ENCODE assay signal across 21 cellular contexts in genomic region chr1:25571522-25571970, GRCh38. TPM values are rescaled to one million over a fixed set of nuclear protein-coding genes. Genes with fewer than 3 reads are reported as not detected.
DNase-seq lines count a peak whose midpoint lies in the region; ATAC-seq lines count a peak whose summit lies in the region.
"Had no signal": no experiment of that assay in that cellular context is flagged by ENCODE, and none has a peak within 500 bp of the region (broad histone marks: within the 10 kb centered on the region; RNA-seq: fewer than 3 reads in every experiment).

No MANE protein-coding gene starts in this region.

- H2BK15ac ChIP-seq in neuronal stem cell (ENCODE audit: low read length): peak overlapping the region; percentile 64

- no peaks in the 10 kb centered on the region for H3K27me3 ChIP-seq in right cardiac atrium (ENCODE audit: control insufficient read depth, insufficient read depth)
- no peaks in the 10 kb centered on the region for H3K27me3 ChIP-seq in neuronal stem cell (ENCODE audit: control insufficient read depth in 3 of 3, insufficient read depth in 3 of 3, low read depth in 1 of 3, low read length in 3 of 3)
- H3K27me3 ChIP-seq: BLaER1, SJSA1 had no signal

- no peak overlapping the region for H3K23ac ChIP-seq in neuronal stem cell (ENCODE audit: low read depth, low read length, poor library complexity)

- H3K4ac ChIP-seq in neuronal stem cell (ENCODE audit: low read length): no peak overlapping the region

- H3K18ac ChIP-seq in neuronal stem cell (ENCODE audit: low read length): peak overlapping the region; percentile 24

- H3K79me1 ChIP-seq in neuronal stem cell (ENCODE audit: low read depth, low read length): no peaks in the 10 kb centered on the region

- DNase-seq in Right ventricle myocardium superior (peak; percentile 19), right cardiac atrium (no peak), left lobe of liver (ENCODE audit: low spot score) (peak; percentile 86), neuronal stem cell (ENCODE audit: low spot score) (no peak), NCI-H2107 (lab: John Stamatoyannopoulos, UW) (no peak), Ammon's horn (ENCODE audit: low spot score) (no peak)
- DNase-seq: CD8-positive, alpha-beta memory T cell; HFFc6; MM.1S; NCI-H1092; NCI-H1436 treated with DMSO at 0.1 percent for 48 hours; NCI-H2029; NCI-H2171 treated with DMSO at 0.1 percent for 48 hours; NCI-H446 treated with DMSO at 0.1 percent for 48 hours had no signal

- H3K14ac ChIP-seq in neuronal stem cell (ENCODE audit: low read length): peak overlapping the region; percentile 59

- WGBS in right cardiac atrium: 85% methylated on average over 6 of the region's 6 CpGs
- no CpG with 5 or more reads among the region's 6 CpGs for WGBS in neuronal stem cell (ENCODE audit: extremely low coverage in 2 of 2, insufficient read length in 2 of 2, insufficient replicate concordance in 1 of 2), 2 donors

- H2BK120ac ChIP-seq in neuronal stem cell (ENCODE audit: low read depth, low read length): no peak overlapping the region

- ATAC-seq in Right ventricle myocardium superior (ENCODE audit: poor library complexity): no peak
- ATAC-seq in right cardiac atrium: no peak
- ATAC-seq in left lobe of liver: peak; percentile 66
- ATAC-seq in GM21723 (IDR thresholded peaks at IDR 0.05; ENCODE audit: unreplicated experiment): no peak
- no peak for ATAC-seq in HG03460 (IDR thresholded peaks at IDR 0.05; ENCODE audit: unreplicated experiment)
- ATAC-seq: Panc1 had no signal

- H4K8ac ChIP-seq in neuronal stem cell (ENCODE audit: low read depth, low read length): no peak overlapping the region

- H3K4me3 ChIP-seq in right cardiac atrium (ENCODE audit: low read length): no peak overlapping the region
- no peak overlapping the region for H3K4me3 ChIP-seq in neuronal stem cell (ENCODE audit: low read length in 2 of 2)
- H3K4me3 ChIP-seq: BLaER1, SJSA1 had no signal

- H2BK12ac ChIP-seq in neuronal stem cell (ENCODE audit: low read length): no peak overlapping the region

- H3K27ac ChIP-seq in right cardiac atrium (ENCODE audit: low read length) (no peak overlapping the region), neuronal stem cell (replicated peaks; ENCODE audit: low read length) (no peak overlapping the region)
- H3K27ac ChIP-seq: BLaER1, HL-60, SJSA1 had no signal

- H2BK5ac ChIP-seq in neuronal stem cell (ENCODE audit: low read length): peak overlapping the region; percentile 32

- H3K4me2 ChIP-seq in neuronal stem cell (ENCODE audit: insufficient read depth, low read length, poor library complexity, severe bottlenecking): no peak overlapping the region
- H3K4me2 ChIP-seq: BLaER1 had no signal

- no peaks in the 10 kb centered on the region for H3K36me3 ChIP-seq in neuronal stem cell (replicated peaks in 1 of 2; ENCODE audit: control insufficient read depth in 2 of 2, insufficient read depth in 2 of 2, low read length in 2 of 2)
- H3K36me3 ChIP-seq: BLaER1, SJSA1 had no signal

- no peak overlapping the region for H4K91ac ChIP-seq in neuronal stem cell (ENCODE audit: low read depth, low read length, poor library complexity)

- H2AK5ac ChIP-seq in neuronal stem cell (ENCODE audit: low read depth, low read length): peak overlapping the region; percentile 93

- H3K9me3 ChIP-seq in right cardiac atrium (ENCODE audit: control insufficient read depth, low read length): no peaks in the 10 kb centered on the region
- no peaks in the 10 kb centered on the region for H3K9me3 ChIP-seq in neuronal stem cell (replicated peaks in 1 of 2; ENCODE audit: control insufficient read depth in 2 of 2, insufficient read depth in 1 of 2, low read depth in 1 of 2, low read length in 2 of 2)
- H3K9me3 ChIP-seq: BLaER1, SJSA1 had no signal

- no peak overlapping the region for H3K9ac ChIP-seq in neuronal stem cell (ENCODE audit: low read depth, low read length, poor library complexity)
- H3K9ac ChIP-seq: BLaER1 had no signal

- H2AFZ ChIP-seq in neuronal stem cell (ENCODE audit: low read length): no peak overlapping the region

- H3K4me1 ChIP-seq in right cardiac atrium (ENCODE audit: control insufficient read depth, insufficient read depth, low read length) (no peaks in the 10 kb centered on the region), neuronal stem cell (ENCODE audit: control insufficient read depth in 2 of 2, insufficient read depth in 1 of 2, low read depth in 1 of 2, low read length in 2 of 2) (peaks cover 39 to 44% of the 10 kb centered on the region in 2 donors)

- intact Hi-C loops in Right ventricle myocardium superior (cut with DNase I): no loop called here
- intact Hi-C loops in right cardiac atrium (cut with DNase I): no loop called here

RNA-seq across cellular contexts. Expression of gene LDLRAP1, which starts 28.1 kb away (rescaled TPM):
- total RNA-seq in Right ventricle myocardium superior (11.8 TPM), right cardiac atrium (10 to 100 TPM in 1 of 4 donors, 1 to 10 TPM in 3; 7.6 to 10.2 (median 9.2) TPM), left lobe of liver (23.4 TPM)
- 6.0 TPM for polyA plus RNA-seq in right cardiac atrium
- 5.0 TPM for polyA plus RNA-seq in neuronal stem cell (2013, experiment 1 of 2)
- 5.4 TPM for polyA plus RNA-seq in neuronal stem cell (2013, experiment 2 of 2)

RNA-seq across cellular contexts. Expression of gene MAN1C1, which starts 45.0 kb away (rescaled TPM):
- 17.5 TPM for total RNA-seq in Right ventricle myocardium superior
- 10 to 100 TPM; 10.6 to 15.7 (median 12.8) TPM for total RNA-seq in right cardiac atrium
- 9.1 TPM for polyA plus RNA-seq in right cardiac atrium
- total RNA-seq in left lobe of liver: 39.4 TPM
- polyA plus RNA-seq in neuronal stem cell (2013, experiment 1 of 2): 7.3 TPM
- 7.1 TPM for polyA plus RNA-seq in neuronal stem cell (2013, experiment 2 of 2)
- total RNA-seq: HT1080, SJSA1 had no signal

Comparison
In these comparisons a context has a peak if more than half of its experiments do, and no peak if none do; other contexts are left out.
1. DNase-seq: peak in Right ventricle myocardium superior (single experiment) and left lobe of liver (single experiment); none in right cardiac atrium (0 of 3), neuronal stem cell (single experiment), NCI-H2107 (single experiment) and Ammon's horn (single experiment).